Comparison of ENCODE assay signal across 11 cellular contexts in genomic region chr11:125457814-125458343, GRCh38. TPM values are rescaled to one million over a fixed set of nuclear protein-coding genes. Genes with fewer than 3 reads are reported as not detected.
DNase-seq lines count a peak whose midpoint lies in the region; ATAC-seq and TF ChIP-seq lines count a peak whose summit lies in the region.
"Had no signal": no experiment of that assay in that cellular context is flagged by ENCODE, and none has a peak within 500 bp of the region (broad histone marks: within the 10 kb centered on the region; RNA-seq: fewer than 3 reads in every experiment).

No MANE protein-coding gene starts in this region.

- H3K4me1 Mint-ChIP-seq in activated CD8-positive, alpha-beta T cell treated with anti-CD3 and anti-CD28 coated beads, Interleukin-2, amount 10 ng/mL, durations not matched to agents 7 days and 5 days (ENCODE audit: low read depth) = no peaks in the 10 kb centered on the region
- H3K4me1 Mint-ChIP-seq: activated CD4-positive, alpha-beta T cell treated with anti-CD3 and anti-CD28 coated beads for 36 hours; naive B cell had no signal

- POLR2A ChIA-PET in activated CD8-positive, alpha-beta T cell treated with anti-CD3 and anti-CD28 coated beads, Interleukin-2, amount 10 ng/mL, durations not matched to agents 7 days and 5 days (lab: Charles Lee) = no interaction called here

- TF ChIP-seq POLR2A in transverse colon (IDR thresholded peaks at IDR 0.05) = no peak

- no peak for ATAC-seq in HG03108 (IDR thresholded peaks at IDR 0.05; ENCODE audit: unreplicated experiment)
- no peak for ATAC-seq in activated CD8-positive, alpha-beta T cell treated with anti-CD3 and anti-CD28 coated beads, Interleukin-2, amount 10 ng/mL, durations not matched to agents 7 days and 5 days
- no peak for ATAC-seq in GM18520 (IDR thresholded peaks at IDR 0.05; ENCODE audit: unreplicated experiment)
- ATAC-seq: activated CD4-positive, alpha-beta T cell treated with anti-CD3 and anti-CD28 coated beads for 36 hours had no signal

- no peak for TF ChIP-seq CTCF in fibroblast of pulmonary artery (IDR thresholded peaks at IDR 0.05; ENCODE audit: low read length, missing control alignments)
- no peak for TF ChIP-seq CTCF in transverse colon (IDR thresholded peaks at IDR 0.05)

- 53 to 63% methylated on average over 4 to 12 of the region's 12 CpGs for WGBS in transverse colon (ENCODE audit: low coverage in 1 of 2), 2 donors

- peaks cover 0 to 3% (median 0%) of the 10 kb centered on the region in 4 donors for H3K4me1 ChIP-seq in transverse colon

- no peak overlapping the region for H3K4me3 Mint-ChIP-seq in activated CD8-positive, alpha-beta T cell treated with anti-CD3 and anti-CD28 coated beads, Interleukin-2, amount 10 ng/mL, durations not matched to agents 7 days and 5 days
- H3K4me3 Mint-ChIP-seq: activated CD4-positive, alpha-beta T cell treated with anti-CD3 and anti-CD28 coated beads for 36 hours; naive B cell had no signal

- H3K9me3 Mint-ChIP-seq in activated CD8-positive, alpha-beta T cell treated with anti-CD3 and anti-CD28 coated beads, Interleukin-2, amount 10 ng/mL, durations not matched to agents 7 days and 5 days (ENCODE audit: insufficient read depth) = no peaks in the 10 kb centered on the region
- H3K9me3 Mint-ChIP-seq: naive B cell had no signal

- no peaks in the 10 kb centered on the region for H3K9me3 ChIP-seq in transverse colon

- H3K27me3 Mint-ChIP-seq in activated CD8-positive, alpha-beta T cell treated with anti-CD3 and anti-CD28 coated beads, Interleukin-2, amount 10 ng/mL, durations not matched to agents 7 days and 5 days (ENCODE audit: low read depth) = peaks cover 2% of the 10 kb centered on the region
- H3K27me3 Mint-ChIP-seq: activated CD4-positive, alpha-beta T cell treated with anti-CD3 and anti-CD28 coated beads for 36 hours had no signal

- H3K27ac Mint-ChIP-seq in activated CD8-positive, alpha-beta T cell treated with anti-CD3 and anti-CD28 coated beads, Interleukin-2, amount 10 ng/mL, durations not matched to agents 7 days and 5 days = no peak overlapping the region
- H3K27ac Mint-ChIP-seq: activated CD4-positive, alpha-beta T cell treated with anti-CD3 and anti-CD28 coated beads for 36 hours; naive B cell had no signal

- CTCF ChIA-PET in activated CD8-positive, alpha-beta T cell treated with anti-CD3 and anti-CD28 coated beads, Interleukin-2, amount 10 ng/mL, durations not matched to agents 7 days and 5 days (lab: Charles Lee) = no interaction called here

- peak; percentile 67 for DNase-seq in SK-MEL-5 (ENCODE audit: low read depth, low spot score)
- peak; percentile 84 for DNase-seq in fibroblast of pulmonary artery (ENCODE audit: low read depth)
- DNase-seq in midbrain (lab: John Stamatoyannopoulos, UW) = peak; percentile 82
- DNase-seq in transverse colon = peak; percentile 10
- no peak for DNase-seq in GDM1 (lab: John Stamatoyannopoulos, UW)
- no peak for DNase-seq in activated CD8-positive, alpha-beta T cell treated with anti-CD3 and anti-CD28 coated beads, Interleukin-2, amount 10 ng/mL, durations not matched to agents 7 days and 5 days
- DNase-seq: activated CD4-positive, alpha-beta T cell treated with anti-CD3 and anti-CD28 coated beads for 36 hours; naive B cell; stimulated activated naive CD4-positive, alpha-beta T cell had no signal

- H3K27ac ChIP-seq in transverse colon = no peak overlapping the region

- intact Hi-C loops in transverse colon (cut with DNase I; ENCODE audit: low total_unique reads) = no loop called here

- no peaks in the 10 kb centered on the region for H3K27me3 ChIP-seq in transverse colon

- no peak for TF ChIP-seq EP300 in transverse colon (IDR thresholded peaks at IDR 0.05; ENCODE audit: low read depth)

- in situ Hi-C loops in SK-MEL-5 (cut with HindIII; ENCODE audit: low pct_unique_long_range_greater_than_20kb, low sequenced_read_pairs) (no loop called here), transverse colon (cut with MboI; ENCODE audit: low pct_ligation_motif_present in 1 of 4, low pct_unique_long_range_greater_than_20kb in 1 of 4, low sequenced_read_pairs in 3 of 4) (no loop called here)

- no peaks in the 10 kb centered on the region for H3K36me3 Mint-ChIP-seq in activated CD8-positive, alpha-beta T cell treated with anti-CD3 and anti-CD28 coated beads, Interleukin-2, amount 10 ng/mL, durations not matched to agents 7 days and 5 days (ENCODE audit: low read depth)
- H3K36me3 Mint-ChIP-seq: naive B cell had no signal

- H3K4me3 ChIP-seq in fibroblast of pulmonary artery (replicated peaks; ENCODE audit: low read depth, low read length) (no peak overlapping the region), transverse colon (no peak overlapping the region)

- H3K36me3 ChIP-seq in transverse colon = no peaks in the 10 kb centered on the region

RNA-seq across cellular contexts. Expression of gene FEZ1, which starts 38.2 kb away (rescaled TPM):
- 1.6 and 2.2 TPM in 2 replicates for total RNA-seq in SK-MEL-5 (2014; rRNA removed; shearing (Covaris generic))
- polyA plus RNA-seq in SK-MEL-5 (2015; cell fraction: cytosol; rRNA removed) = 4.0 and 6.6 TPM in 2 replicates
- 0.60 TPM in 1 of 2 replicates, not detected in the other for polyA plus RNA-seq in SK-MEL-5 (2015; cell fraction: nucleus; rRNA removed)
- total RNA-seq in transverse colon = 10 to 100 TPM in 2 of 4 donors, 1 to 10 TPM in 2; 5.2 to 12.2 (median 10.1) TPM
- total RNA-seq in activated CD8-positive, alpha-beta T cell treated with anti-CD3 and anti-CD28 coated beads, Interleukin-2, amount 10 ng/mL, durations not matched to agents 7 days and 5 days = 1 to 10 TPM in 1 of 2 experiments, under 1 TPM in 1; 0.92 to 1.2 TPM

Comparison
In these comparisons a context has a peak if more than half of its experiments do, and no peak if none do; other contexts are left out.
1. DNase-seq: peak in SK-MEL-5 (single experiment), fibroblast of pulmonary artery (single experiment), midbrain (single experiment) and transverse colon (single experiment); none in GDM1 (single experiment) and activated CD8-positive, alpha-beta T cell treated with anti-CD3 and anti-CD28 coated beads, Interleukin-2, amount 10 ng/mL, durations not matched to agents 7 days and 5 days (single experiment).